Comparison of ENCODE assay signal across 1 cellular context in genomic region chr3:67362686-67363085, GRCh38.
TF ChIP-seq lines count a peak whose summit lies in the region.

No MANE protein-coding gene starts in this region.

TF ChIP-seq in WTC11, 78 proteins besides CTCF, POLR2A, EP300 and RAD21 (continued from another document):
- TF ChIP-seq, protein P1, sequence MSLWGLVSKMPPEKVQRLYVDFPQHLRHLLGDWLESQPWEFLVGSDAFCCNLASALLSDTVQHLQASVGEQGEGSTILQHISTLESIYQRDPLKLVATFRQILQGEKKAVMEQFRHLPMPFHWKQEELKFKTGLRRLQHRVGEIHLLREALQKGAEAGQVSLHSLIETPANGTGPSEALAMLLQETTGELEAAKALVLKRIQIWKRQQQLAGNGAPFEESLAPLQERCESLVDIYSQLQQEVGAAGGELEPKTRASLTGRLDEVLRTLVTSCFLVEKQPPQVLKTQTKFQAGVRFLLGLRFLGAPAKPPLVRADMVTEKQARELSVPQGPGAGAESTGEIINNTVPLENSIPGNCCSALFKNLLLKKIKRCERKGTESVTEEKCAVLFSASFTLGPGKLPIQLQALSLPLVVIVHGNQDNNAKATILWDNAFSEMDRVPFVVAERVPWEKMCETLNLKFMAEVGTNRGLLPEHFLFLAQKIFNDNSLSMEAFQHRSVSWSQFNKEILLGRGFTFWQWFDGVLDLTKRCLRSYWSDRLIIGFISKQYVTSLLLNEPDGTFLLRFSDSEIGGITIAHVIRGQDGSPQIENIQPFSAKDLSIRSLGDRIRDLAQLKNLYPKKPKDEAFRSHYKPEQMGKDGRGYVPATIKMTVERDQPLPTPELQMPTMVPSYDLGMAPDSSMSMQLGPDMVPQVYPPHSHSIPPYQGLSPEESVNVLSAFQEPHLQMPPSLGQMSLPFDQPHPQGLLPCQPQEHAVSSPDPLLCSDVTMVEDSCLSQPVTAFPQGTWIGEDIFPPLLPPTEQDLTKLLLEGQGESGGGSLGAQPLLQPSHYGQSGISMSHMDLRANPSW (CRISPR knock-in tag; conservative IDR thresholded peaks at IDR 0.05; ENCODE audit: low read depth): no peak
- no peak for TF ChIP-seq ARID4B (CRISPR knock-in tag; IDR thresholded peaks at IDR 0.05; ENCODE audit: borderline replicate concordance)
- TF ChIP-seq NR3C1 (CRISPR knock-in tag; conservative IDR thresholded peaks at IDR 0.05; ENCODE audit: low read depth): no peak
- no peak for TF ChIP-seq NR2C2 (CRISPR knock-in tag; IDR thresholded peaks at IDR 0.05)
